ENCODE assay signal across 8 cellular contexts in the genomic region with DNA sequence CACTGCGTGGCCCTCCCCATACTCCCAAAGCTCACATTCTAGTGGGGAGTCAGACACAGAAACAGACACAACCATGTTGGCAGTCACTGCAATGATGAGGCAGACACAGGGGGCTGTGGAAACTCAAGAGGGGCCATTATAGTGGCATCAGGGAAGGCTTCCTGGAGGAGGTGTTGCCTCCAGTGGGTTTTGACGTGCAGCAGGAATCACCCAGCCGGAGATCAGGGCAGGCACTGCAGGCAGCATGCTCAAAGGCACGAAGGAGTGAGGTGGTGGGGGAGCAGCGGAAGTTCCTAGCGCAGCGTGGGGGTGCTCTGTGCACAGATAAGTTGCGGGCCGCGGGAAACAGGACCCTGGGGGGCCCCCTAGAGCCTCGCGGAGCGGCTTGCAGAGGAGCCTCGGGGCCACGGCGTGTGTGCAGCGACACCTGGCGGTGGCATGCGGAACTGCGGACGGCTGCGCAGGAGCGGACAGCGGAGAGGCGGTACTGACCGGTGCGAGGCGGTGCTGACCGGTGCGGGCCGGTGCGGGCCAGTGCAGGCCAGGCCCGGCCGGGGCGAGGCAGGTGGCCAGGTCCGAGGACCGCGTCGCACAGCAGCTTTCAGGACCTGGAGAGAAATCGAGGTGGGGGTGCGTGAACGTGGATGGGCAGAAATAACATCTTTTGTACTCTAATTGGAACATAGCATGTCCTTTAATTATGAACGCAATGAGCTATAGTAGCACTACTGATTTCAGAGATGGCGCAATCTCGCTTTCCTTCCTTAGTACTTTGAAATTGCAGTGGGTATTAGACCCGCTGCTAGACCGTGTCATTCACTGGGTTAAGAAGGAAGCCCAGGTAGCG.
DNase-seq lines count a peak whose midpoint lies in the region.

No MANE protein-coding gene starts in this region.

- no peaks in the 10 kb centered on the region for H3K4me1 ChIP-seq in mesendoderm (ENCODE audit: control insufficient read depth, low read depth, low read length)

- WGBS in mesendoderm (ENCODE audit: extremely low coverage, insufficient coverage, low lambda C conversion rate): no CpG with 5 or more reads among the region's 48 CpGs

- no peak overlapping the region for H2BK15ac ChIP-seq in mesendoderm (replicated peaks; ENCODE audit: low read depth)

- no peak overlapping the region for H3K23ac ChIP-seq in mesendoderm (ENCODE audit: low read length)

- H3K27me3 ChIP-seq in H7 (ENCODE audit: control insufficient read depth, insufficient read depth, low read length) (peaks cover 7% of the 10 kb centered on the region), mesendoderm (ENCODE audit: insufficient read depth, low read length, poor library complexity) (no peaks in the 10 kb centered on the region)

- H4K5ac ChIP-seq in mesendoderm (ENCODE audit: low read length): no peak overlapping the region

- no peak overlapping the region for H3K4me2 ChIP-seq in mesendoderm (ENCODE audit: low read length)

- no peak overlapping the region for H3K27ac ChIP-seq in mesendoderm (ENCODE audit: low read depth, low read length)

- no peaks in the 10 kb centered on the region for H3K79me2 ChIP-seq in mesendoderm (ENCODE audit: control insufficient read depth, insufficient read depth, low read length)

- DNase-seq in Daoy (ENCODE audit: low read depth): peak; percentile 76
- peak; percentile 98 for DNase-seq in H7
- peak; percentile 40 for DNase-seq in NCI-H774 (lab: John Stamatoyannopoulos, UW)
- peak; percentile 53 to 70 for DNase-seq in activated CD8-positive, alpha-beta memory T cell treated with anti-CD3 and anti-CD28 coated beads for 1 hour (ENCODE audit: extremely low read depth in 1 of 2, low read depth in 1 of 2)
- peak; percentile 68 for DNase-seq in effector CD4-positive, alpha-beta T cell
- peak; percentile 90 for DNase-seq in mesendoderm
- DNase-seq in stimulated activated CD8-positive, alpha-beta memory T cell treated with anti-CD3 and anti-CD28 coated beads, Interleukin-15, amount 100 ng/mL, for 4 hours (ENCODE audit: low read depth in 2 of 2): peak; percentile 50 to 51
- no peak for DNase-seq in GF-D8 (lab: John Stamatoyannopoulos, UW)

- no peak overlapping the region for H2BK120ac ChIP-seq in mesendoderm (ENCODE audit: low read depth, low read length)

- no peak overlapping the region for H4K8ac ChIP-seq in mesendoderm (ENCODE audit: low read depth, low read length)

- H3K9ac ChIP-seq in mesendoderm (ENCODE audit: low read length): no peak overlapping the region

- no peak overlapping the region for H2BK5ac ChIP-seq in mesendoderm (ENCODE audit: low read length)

- H3K79me1 ChIP-seq in mesendoderm (ENCODE audit: low read length): no peaks in the 10 kb centered on the region

- no peak overlapping the region for H2AK5ac ChIP-seq in mesendoderm (ENCODE audit: low read length)

- no peak overlapping the region for H3K56ac ChIP-seq in mesendoderm (ENCODE audit: low read length)

- H3K4ac ChIP-seq in mesendoderm (ENCODE audit: low read depth, low read length): no peak overlapping the region

- no peak overlapping the region for H3K18ac ChIP-seq in mesendoderm (ENCODE audit: low read length)

- H3K4me3 ChIP-seq in H7 (ENCODE audit: insufficient read depth, low read depth, low read length) (no peak overlapping the region), mesendoderm (ENCODE audit: low read length) (no peak overlapping the region)

- no peaks in the 10 kb centered on the region for H3K36me3 ChIP-seq in H7 (replicated peaks; ENCODE audit: control insufficient read depth, insufficient read depth, low read length)
- H3K36me3 ChIP-seq in mesendoderm (ENCODE audit: control insufficient read depth, insufficient read depth, low read length): no peaks in the 10 kb centered on the region
